Comparison of ENCODE assay signal across 1 cellular context in genomic region chr2:215507126-215507525, GRCh38.
TF ChIP-seq lines count a peak whose summit lies in the region.

No MANE protein-coding gene starts in this region.

TF ChIP-seq in SK-N-SH, 30 proteins besides CTCF, POLR2A, EP300 and RAD21 (continued from another document):
- TF ChIP-seq ZBTB33 (IDR thresholded peaks at IDR 0.05; ENCODE audit: borderline replicate concordance, low read depth) (no peak), GATA2 (CRISPR knock-in tag; IDR thresholded peaks at IDR 0.05) (no peak), ELF1 (IDR thresholded peaks at IDR 0.05) (no peak), RXRA (IDR thresholded peaks at IDR 0.05; ENCODE audit: borderline replicate concordance, low read depth) (no peak), FOXM1 (IDR thresholded peaks at IDR 0.05; ENCODE audit: low read depth) (no peak), REST (IDR thresholded peaks at IDR 0.05; ENCODE audit: low read depth, low read length) (no peak), GABPA (IDR thresholded peaks at IDR 0.05; ENCODE audit: low read depth) (no peak), MEF2A (IDR thresholded peaks at IDR 0.05; ENCODE audit: borderline replicate concordance, low read depth) (no peak), PBX3 (IDR thresholded peaks at IDR 0.05) (no peak), FOXJ3 (CRISPR knock-in tag; IDR thresholded peaks at IDR 0.05) (no peak), CHD2 (IDR thresholded peaks at IDR 0.05; ENCODE audit: low read length, partially characterized antibody) (no peak), TEAD4 (IDR thresholded peaks at IDR 0.05; ENCODE audit: borderline replicate concordance, insufficient read depth) (no peak), YY1 (IDR thresholded peaks at IDR 0.05; ENCODE audit: low read depth) (no peak), SIN3A (IDR thresholded peaks at IDR 0.05; ENCODE audit: borderline replicate concordance, low read depth, low read length) (no peak), SMC3 (IDR thresholded peaks at IDR 0.05; ENCODE audit: low read depth, low read length) (no peak), IRF3 (IDR thresholded peaks at IDR 0.05; ENCODE audit: low read depth, low read length) (no peak)
